ENCODE assay signal across 22 cellular contexts in the genomic region with DNA sequence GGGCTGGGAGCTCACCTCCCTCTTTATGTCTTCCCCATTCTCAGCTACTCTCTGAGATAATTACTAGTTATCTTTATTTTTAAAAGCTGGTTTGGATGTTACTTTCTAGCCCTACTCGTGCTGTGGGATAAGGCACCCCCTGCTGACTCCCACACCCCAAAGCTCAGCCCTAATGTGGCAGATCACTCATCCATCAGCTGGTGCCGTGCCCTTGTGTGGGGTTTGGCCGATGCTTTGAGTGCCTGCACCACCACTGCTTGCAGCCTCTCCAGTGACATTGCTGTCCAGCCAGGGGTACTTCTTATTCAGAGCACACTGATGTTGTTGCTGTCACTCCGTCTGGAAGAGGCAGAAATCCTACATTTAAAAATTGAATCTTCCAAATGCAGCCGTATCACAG.
DNase-seq lines count a peak whose midpoint lies in the region; ATAC-seq and TF ChIP-seq lines count a peak whose summit lies in the region.
"Had no signal": no experiment of that assay in that cellular context is flagged by ENCODE, and none has a peak within 500 bp of the region (broad histone marks: within the 10 kb centered on the region; RNA-seq: fewer than 3 reads in every experiment).

No MANE protein-coding gene starts in this region.

- H3K4me1 Mint-ChIP-seq in endodermal cell, result no peaks in the 10 kb centered on the region
- H3K4me1 Mint-ChIP-seq: CD8-positive, alpha-beta memory T cell; GM23338 had no signal

- TF ChIP-seq POLR2A in gastroesophageal sphincter (IDR thresholded peaks at IDR 0.05), result no peak

- DNase-seq in cardiac muscle cell (ENCODE audit: low read depth in 1 of 2, low spot score in 1 of 2) (no peak), left ventricle myocardium superior (no peak), endodermal cell (peak; percentile 15), medulla oblongata (ENCODE audit: extremely low spot score) (peak; percentile 46), MV-4-11 (lab: John Stamatoyannopoulos, UW) (no peak), EL (no peak)
- DNase-seq in stimulated activated CD4-positive, alpha-beta T cell treated with anti-CD3 and anti-CD28 coated beads, Interleukin-4, amount 100 ng/mL, for 24 hours, result no peak
- DNase-seq: AML-193; Calu3; CD8-positive, alpha-beta memory T cell; DMS153; HCEC 1CT; NCI-H1105; NCI-H146; NCI-H2029 treated with DMSO at 0.1 percent for 48 hours; SHP77 treated with DMSO at 0.1 percent for 48 hours had no signal

- H3K9ac ChIP-seq in endodermal cell (ENCODE audit: extremely low read depth, low read length, poor library complexity, severe bottlenecking), result no peak overlapping the region
- H3K9ac ChIP-seq: KMS-11 had no signal

- no peaks in the 10 kb centered on the region for H3K9me3 Mint-ChIP-seq in endodermal cell
- H3K9me3 Mint-ChIP-seq: GM23338 had no signal

- peaks cover 81% of the 10 kb centered on the region for H3K36me3 Mint-ChIP-seq in endodermal cell (ENCODE audit: low read depth)
- H3K36me3 Mint-ChIP-seq: CD8-positive, alpha-beta memory T cell had no signal

- TF ChIP-seq CTCF in cardiac muscle cell (IDR thresholded peaks at IDR 0.05; ENCODE audit: low read depth, low read length) (no peak), endodermal cell (conservative IDR thresholded peaks at IDR 0.05) (no peak), gastroesophageal sphincter (IDR thresholded peaks at IDR 0.05) (no peak)

- ATAC-seq in left ventricle myocardium superior, result no peak
- no peak for ATAC-seq in gastroesophageal sphincter
- ATAC-seq: GM23338 had no signal

- H3K36me3 ChIP-seq in cardiac muscle cell (peaks cover 8% of the 10 kb centered on the region), endodermal cell (ENCODE audit: control insufficient read depth, insufficient read depth, low read length) (peaks cover 65% of the 10 kb centered on the region), gastroesophageal sphincter (peaks cover 0 to 98% of the 10 kb centered on the region in 2 donors)

- H3K4me3 ChIP-seq in cardiac muscle cell (no peak overlapping the region), endodermal cell (ENCODE audit: low read length) (no peak overlapping the region), gastroesophageal sphincter (no peak overlapping the region)
- H3K4me3 ChIP-seq: GM23338, SK-N-MC had no signal

- H3K9me3 ChIP-seq in cardiac muscle cell (ENCODE audit: low read depth) (no peaks in the 10 kb centered on the region), endodermal cell (ENCODE audit: control insufficient read depth, low read length) (no peaks in the 10 kb centered on the region), gastroesophageal sphincter (no peaks in the 10 kb centered on the region)

- TF ChIP-seq EP300 in gastroesophageal sphincter (IDR thresholded peaks at IDR 0.05), result no peak

- H3K27me3 Mint-ChIP-seq in endodermal cell (ENCODE audit: insufficient read depth), result no peaks in the 10 kb centered on the region
- H3K27me3 Mint-ChIP-seq: CD8-positive, alpha-beta memory T cell had no signal

- H3K27me3 ChIP-seq in cardiac muscle cell, result no peaks in the 10 kb centered on the region
- no peaks in the 10 kb centered on the region for H3K27me3 ChIP-seq in endodermal cell (ENCODE audit: control insufficient read depth, insufficient read depth, low read length, poor library complexity, severe bottlenecking)
- H3K27me3 ChIP-seq in gastroesophageal sphincter, result no peaks in the 10 kb centered on the region

- H3K4me3 Mint-ChIP-seq in endodermal cell, result no peak overlapping the region
- H3K4me3 Mint-ChIP-seq: CD8-positive, alpha-beta memory T cell; GM23338 had no signal

- peak overlapping the region; percentile 35 for H3K27ac ChIP-seq in cardiac muscle cell
- H3K27ac ChIP-seq in endodermal cell (ENCODE audit: low read depth, low read length), result no peak overlapping the region
- no peak overlapping the region for H3K27ac ChIP-seq in gastroesophageal sphincter
- H3K27ac ChIP-seq: C4-2B, KMS-11, RWPE1, SK-N-MC had no signal

- intact Hi-C loops in left ventricle myocardium superior (cut with micrococcal nuclease), result no loop called here

- no peak overlapping the region for H3K27ac Mint-ChIP-seq in endodermal cell
- H3K27ac Mint-ChIP-seq: CD8-positive, alpha-beta memory T cell had no signal

- WGBS in endodermal cell (ENCODE audit: insufficient coverage in 1 of 2, insufficient read length in 1 of 2), 2 experiments, result 91 to 98% methylated on average over 4 to 5 of the region's 5 CpGs
- 50 to 100% methylated on average over 1 to 2 of the region's 5 CpGs for WGBS in gastroesophageal sphincter (ENCODE audit: low coverage in 1 of 2), 2 donors

- H3K4me1 ChIP-seq in cardiac muscle cell (ENCODE audit: low read depth) (peaks cover 10% of the 10 kb centered on the region), endodermal cell (ENCODE audit: control insufficient read depth, insufficient read depth, low read length) (no peaks in the 10 kb centered on the region), gastroesophageal sphincter (no peaks in the 10 kb centered on the region)

Comparison
In these comparisons a context has a peak if more than half of its experiments do, and no peak if none do; other contexts are left out.
1. DNase-seq: peak in endodermal cell (single experiment) and medulla oblongata (single experiment); none in cardiac muscle cell (0 of 2), left ventricle myocardium superior (single experiment), MV-4-11 (single experiment), EL (single experiment) and stimulated activated CD4-positive, alpha-beta T cell treated with anti-CD3 and anti-CD28 coated beads, Interleukin-4, amount 100 ng/mL, for 24 hours (single experiment).